1 cellular context compared by ENCODE assay signal in genomic region chr20:50049442-50050026, GRCh38.
TF ChIP-seq lines count a peak whose summit lies in the region.

No MANE protein-coding gene starts in this region.

TF ChIP-seq in HepG2, 621 proteins besides CTCF, POLR2A, EP300 and RAD21:
- no peak for TF ChIP-seq ZNF678 (CRISPR knock-in tag; IDR thresholded peaks at IDR 0.05)
- TF ChIP-seq ZNF691 (CRISPR knock-in tag; IDR thresholded peaks at IDR 0.05; ENCODE audit: borderline replicate concordance, low read depth): no peak
- no peak for TF ChIP-seq ZNF784 (CRISPR knock-in tag; IDR thresholded peaks at IDR 0.05; ENCODE audit: borderline replicate concordance)
- TF ChIP-seq FOXJ3 (CRISPR knock-in tag; IDR thresholded peaks at IDR 0.05; ENCODE audit: borderline replicate concordance): no peak
- TF ChIP-seq ZMYM3 (CRISPR knock-in tag; IDR thresholded peaks at IDR 0.05): peak; percentile 17; the same call in 1 of the 2 replicates
- no peak for TF ChIP-seq MTF2 (CRISPR knock-in tag; IDR thresholded peaks at IDR 0.05; ENCODE audit: borderline replicate concordance)
- TF ChIP-seq FOXC1 (CRISPR knock-in tag; IDR thresholded peaks at IDR 0.05; ENCODE audit: borderline replicate concordance): no peak
- no peak for TF ChIP-seq NFKBIZ (CRISPR knock-in tag; IDR thresholded peaks at IDR 0.05)
- no peak for TF ChIP-seq ZNF101 (CRISPR knock-in tag; IDR thresholded peaks at IDR 0.05; ENCODE audit: borderline replicate concordance, low read depth)
- peak; percentile 79 for TF ChIP-seq ZNF629 (CRISPR knock-in tag; conservative IDR thresholded peaks at IDR 0.05)
TF ChIP-seq in HepG2: peak in this region for 2.
